2 cellular contexts compared by ENCODE assay signal in genomic region chr2:60516826-60517225, GRCh38.
TF ChIP-seq lines count a peak whose summit lies in the region.

No MANE protein-coding gene starts in this region.

TF ChIP-seq in HEK293, 187 proteins besides CTCF, POLR2A, EP300 and RAD21 (continued from another document):
- TF ChIP-seq ZNF837 (tag by site-specific recombination; IDR thresholded peaks at IDR 0.05) (no peak), ZNF324 (tag by site-specific recombination; IDR thresholded peaks at IDR 0.05) (no peak), PBX3 (CRISPR knock-in tag; IDR thresholded peaks at IDR 0.05) (no peak), ZNF292 (tag by site-specific recombination; IDR thresholded peaks at IDR 0.05; ENCODE audit: borderline replicate concordance, low read depth) (no peak), ZNF704 (tag by site-specific recombination; IDR thresholded peaks at IDR 0.05) (no peak), ZNF280C (tag by site-specific recombination; IDR thresholded peaks at IDR 0.05) (no peak)

TF ChIP-seq in GM12878, 131 proteins besides CTCF, POLR2A, EP300 and RAD21 (continued from another document):
- no peak for TF ChIP-seq ZZZ3 (IDR thresholded peaks at IDR 0.05; ENCODE audit: control insufficient read depth, insufficient read length, low read depth)
- no peak for TF ChIP-seq MYB (IDR thresholded peaks at IDR 0.05; ENCODE audit: borderline replicate concordance, low read depth, low read length)
- TF ChIP-seq POLR2AphosphoS5 (IDR thresholded peaks at IDR 0.05; ENCODE audit: low read length), result no peak
- no peak for TF ChIP-seq CREB1 (IDR thresholded peaks at IDR 0.05; ENCODE audit: low read depth)
- TF ChIP-seq EZH2 (IDR thresholded peaks at IDR 0.05; ENCODE audit: borderline replicate concordance, control insufficient read depth, low read depth, low read length), result no peak
- no peak for TF ChIP-seq MAX (IDR thresholded peaks at IDR 0.05; ENCODE audit: low read depth, low read length)
- no peak for TF ChIP-seq CHD2 (IDR thresholded peaks at IDR 0.05; ENCODE audit: borderline replicate concordance, low read depth, low read length)
- no peak for TF ChIP-seq SREBF1 (IDR thresholded peaks at IDR 0.05; ENCODE audit: low read length)
- TF ChIP-seq TBL1XR1 (IDR thresholded peaks at IDR 0.05; ENCODE audit: low read depth, low read length), result no peak
- no peak for TF ChIP-seq HDGF (IDR thresholded peaks at IDR 0.05)
- no peak for TF ChIP-seq ASH2L (IDR thresholded peaks at IDR 0.05; ENCODE audit: borderline replicate concordance, low read depth)
- TF ChIP-seq SMC3 (IDR thresholded peaks at IDR 0.05; ENCODE audit: borderline replicate concordance, low read length), result no peak
- no peak for TF ChIP-seq PRDM15 (CRISPR knock-in tag; IDR thresholded peaks at IDR 0.05)
- TF ChIP-seq ZBTB11 (CRISPR knock-in tag; IDR thresholded peaks at IDR 0.05), result no peak
- TF ChIP-seq ETV6 (conservative IDR thresholded peaks at IDR 0.05 in 1 of 2, IDR thresholded peaks at IDR 0.05 in 1 of 2; ENCODE audit: borderline replicate concordance in 1 of 2, low read depth in 1 of 2), result no peak
- TF ChIP-seq HDAC6 (IDR thresholded peaks at IDR 0.05; ENCODE audit: unreplicated experiment), result no peak
